In the genomic region with DNA sequence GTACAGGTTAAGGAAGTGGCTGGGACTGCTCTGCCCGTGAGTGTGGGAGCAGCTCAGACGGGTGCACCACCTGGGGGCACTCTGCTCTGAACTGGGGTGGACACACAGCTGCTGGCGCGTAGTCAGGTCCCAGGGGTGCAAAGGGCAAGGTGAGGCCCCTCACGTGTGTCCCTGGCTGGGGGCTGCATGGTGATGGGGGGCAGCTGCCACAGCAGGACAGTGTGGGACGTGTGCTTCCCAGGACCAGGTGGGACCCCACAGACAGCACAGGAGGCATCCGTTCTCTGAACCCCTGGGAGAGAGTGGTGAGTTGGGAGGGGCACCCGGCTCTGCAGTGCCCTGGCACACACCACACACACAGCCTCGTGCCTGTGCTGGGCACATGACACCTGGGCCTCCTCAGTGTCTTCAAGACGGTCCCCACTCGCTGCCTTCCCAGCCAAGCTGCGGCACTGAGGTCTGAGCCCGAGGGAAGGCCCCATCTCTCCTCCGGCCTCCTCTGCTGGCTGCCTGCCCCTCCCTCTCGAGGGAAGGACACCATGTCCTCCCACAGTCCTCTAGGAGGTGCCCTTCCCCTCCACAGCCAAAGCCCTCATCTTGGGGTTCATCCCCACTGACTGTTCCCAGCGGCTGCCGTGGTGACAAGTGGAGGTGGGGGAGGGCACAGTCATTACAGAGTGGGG, we compare ENCODE assay signal across 3 cellular contexts.
TF ChIP-seq lines count a peak whose summit lies in the region.

No MANE protein-coding gene starts in this region.

TF ChIP-seq in SK-N-SH treated with all-trans-retinoic acid at 6 μM for 48 hours, 23 proteins besides CTCF, POLR2A, EP300 and RAD21 (continues in another document):
- TF ChIP-seq ZNF565 (CRISPR knock-in tag; conservative IDR thresholded peaks at IDR 0.05; ENCODE audit: low read depth) (no peak), RARB (CRISPR knock-in tag; IDR thresholded peaks at IDR 0.05) (no peak), OSR1 (CRISPR knock-in tag; IDR thresholded peaks at IDR 0.05) (no peak), ZNF70 (CRISPR knock-in tag; IDR thresholded peaks at IDR 0.05) (no peak), ESRRG (CRISPR knock-in tag; IDR thresholded peaks at IDR 0.05) (no peak), TOX (CRISPR knock-in tag; IDR thresholded peaks at IDR 0.05; ENCODE audit: borderline replicate concordance) (no peak), ZC3H10 (CRISPR knock-in tag; IDR thresholded peaks at IDR 0.05) (no peak), CSDC2 (CRISPR knock-in tag; IDR thresholded peaks at IDR 0.05) (no peak), GLIS3 (CRISPR knock-in tag; IDR thresholded peaks at IDR 0.05) (no peak), ARNTL (CRISPR knock-in tag; IDR thresholded peaks at IDR 0.05; ENCODE audit: borderline replicate concordance, low read depth) (no peak), ZFP30 (CRISPR knock-in tag; IDR thresholded peaks at IDR 0.05) (no peak), ISL1 (CRISPR knock-in tag; IDR thresholded peaks at IDR 0.05) (no peak), ZNF8 (CRISPR knock-in tag; IDR thresholded peaks at IDR 0.05) (no peak)
- TF ChIP-seq, protein P1, sequence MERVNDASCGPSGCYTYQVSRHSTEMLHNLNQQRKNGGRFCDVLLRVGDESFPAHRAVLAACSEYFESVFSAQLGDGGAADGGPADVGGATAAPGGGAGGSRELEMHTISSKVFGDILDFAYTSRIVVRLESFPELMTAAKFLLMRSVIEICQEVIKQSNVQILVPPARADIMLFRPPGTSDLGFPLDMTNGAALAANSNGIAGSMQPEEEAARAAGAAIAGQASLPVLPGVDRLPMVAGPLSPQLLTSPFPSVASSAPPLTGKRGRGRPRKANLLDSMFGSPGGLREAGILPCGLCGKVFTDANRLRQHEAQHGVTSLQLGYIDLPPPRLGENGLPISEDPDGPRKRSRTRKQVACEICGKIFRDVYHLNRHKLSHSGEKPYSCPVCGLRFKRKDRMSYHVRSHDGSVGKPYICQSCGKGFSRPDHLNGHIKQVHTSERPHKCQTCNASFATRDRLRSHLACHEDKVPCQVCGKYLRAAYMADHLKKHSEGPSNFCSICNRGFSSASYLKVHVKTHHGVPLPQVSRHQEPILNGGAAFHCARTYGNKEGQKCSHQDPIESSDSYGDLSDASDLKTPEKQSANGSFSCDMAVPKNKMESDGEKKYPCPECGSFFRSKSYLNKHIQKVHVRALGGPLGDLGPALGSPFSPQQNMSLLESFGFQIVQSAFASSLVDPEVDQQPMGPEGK (CRISPR knock-in tag; IDR thresholded peaks at IDR 0.05; ENCODE audit: borderline replicate concordance) = no peak
- TF ChIP-seq, protein P2, sequence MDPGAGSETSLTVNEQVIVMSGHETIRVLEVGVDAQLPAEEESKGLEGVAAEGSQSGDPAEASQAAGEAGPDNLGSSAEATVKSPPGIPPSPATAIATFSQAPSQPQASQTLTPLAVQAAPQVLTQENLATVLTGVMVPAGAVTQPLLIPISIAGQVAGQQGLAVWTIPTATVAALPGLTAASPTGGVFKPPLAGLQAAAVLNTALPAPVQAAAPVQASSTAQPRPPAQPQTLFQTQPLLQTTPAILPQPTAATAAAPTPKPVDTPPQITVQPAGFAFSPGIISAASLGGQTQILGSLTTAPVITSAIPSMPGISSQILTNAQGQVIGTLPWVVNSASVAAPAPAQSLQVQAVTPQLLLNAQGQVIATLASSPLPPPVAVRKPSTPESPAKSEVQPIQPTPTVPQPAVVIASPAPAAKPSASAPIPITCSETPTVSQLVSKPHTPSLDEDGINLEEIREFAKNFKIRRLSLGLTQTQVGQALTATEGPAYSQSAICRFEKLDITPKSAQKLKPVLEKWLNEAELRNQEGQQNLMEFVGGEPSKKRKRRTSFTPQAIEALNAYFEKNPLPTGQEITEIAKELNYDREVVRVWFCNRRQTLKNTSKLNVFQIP (CRISPR knock-in tag; IDR thresholded peaks at IDR 0.05; ENCODE audit: borderline replicate concordance, low read depth) = no peak
- TF ChIP-seq, protein P3, sequence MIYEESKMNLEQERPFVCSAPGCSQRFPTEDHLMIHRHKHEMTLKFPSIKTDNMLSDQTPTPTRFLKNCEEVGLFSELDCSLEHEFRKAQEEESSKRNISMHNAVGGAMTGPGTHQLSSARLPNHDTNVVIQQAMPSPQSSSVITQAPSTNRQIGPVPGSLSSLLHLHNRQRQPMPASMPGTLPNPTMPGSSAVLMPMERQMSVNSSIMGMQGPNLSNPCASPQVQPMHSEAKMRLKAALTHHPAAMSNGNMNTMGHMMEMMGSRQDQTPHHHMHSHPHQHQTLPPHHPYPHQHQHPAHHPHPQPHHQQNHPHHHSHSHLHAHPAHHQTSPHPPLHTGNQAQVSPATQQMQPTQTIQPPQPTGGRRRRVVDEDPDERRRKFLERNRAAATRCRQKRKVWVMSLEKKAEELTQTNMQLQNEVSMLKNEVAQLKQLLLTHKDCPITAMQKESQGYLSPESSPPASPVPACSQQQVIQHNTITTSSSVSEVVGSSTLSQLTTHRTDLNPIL (CRISPR knock-in tag; IDR thresholded peaks at IDR 0.05; ENCODE audit: low read depth) = no peak

TF ChIP-seq in SK-N-SH, 30 proteins besides CTCF, POLR2A, EP300 and RAD21 (continues in another document):
- TF ChIP-seq, protein P4, sequence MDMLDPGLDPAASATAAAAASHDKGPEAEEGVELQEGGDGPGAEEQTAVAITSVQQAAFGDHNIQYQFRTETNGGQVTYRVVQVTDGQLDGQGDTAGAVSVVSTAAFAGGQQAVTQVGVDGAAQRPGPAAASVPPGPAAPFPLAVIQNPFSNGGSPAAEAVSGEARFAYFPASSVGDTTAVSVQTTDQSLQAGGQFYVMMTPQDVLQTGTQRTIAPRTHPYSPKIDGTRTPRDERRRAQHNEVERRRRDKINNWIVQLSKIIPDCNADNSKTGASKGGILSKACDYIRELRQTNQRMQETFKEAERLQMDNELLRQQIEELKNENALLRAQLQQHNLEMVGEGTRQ (IDR thresholded peaks at IDR 0.05; ENCODE audit: borderline replicate concordance, low read depth, low read length) = no peak
- no peak for TF ChIP-seq YY1 (IDR thresholded peaks at IDR 0.05; ENCODE audit: low read depth)
- TF ChIP-seq RFX5 (IDR thresholded peaks at IDR 0.05; ENCODE audit: low read length) = no peak
- TF ChIP-seq RXRA (IDR thresholded peaks at IDR 0.05; ENCODE audit: borderline replicate concordance, low read depth) = no peak
- no peak for TF ChIP-seq CHD2 (IDR thresholded peaks at IDR 0.05; ENCODE audit: low read length, partially characterized antibody)
- no peak for TF ChIP-seq EZH2phosphoT487 (IDR thresholded peaks at IDR 0.05; ENCODE audit: borderline replicate concordance, low read depth)
- TF ChIP-seq, protein P5, sequence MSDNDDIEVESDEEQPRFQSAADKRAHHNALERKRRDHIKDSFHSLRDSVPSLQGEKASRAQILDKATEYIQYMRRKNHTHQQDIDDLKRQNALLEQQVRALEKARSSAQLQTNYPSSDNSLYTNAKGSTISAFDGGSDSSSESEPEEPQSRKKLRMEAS (IDR thresholded peaks at IDR 0.05; ENCODE audit: low read depth) = no peak
- TF ChIP-seq FOSL2 (IDR thresholded peaks at IDR 0.05; ENCODE audit: borderline replicate concordance, low read depth) = no peak
- TF ChIP-seq SMC3 (IDR thresholded peaks at IDR 0.05; ENCODE audit: low read depth, low read length) = no peak
- no peak for TF ChIP-seq POLR2AphosphoS5 (IDR thresholded peaks at IDR 0.05; ENCODE audit: low read depth, low read length)
- TF ChIP-seq, protein P6, sequence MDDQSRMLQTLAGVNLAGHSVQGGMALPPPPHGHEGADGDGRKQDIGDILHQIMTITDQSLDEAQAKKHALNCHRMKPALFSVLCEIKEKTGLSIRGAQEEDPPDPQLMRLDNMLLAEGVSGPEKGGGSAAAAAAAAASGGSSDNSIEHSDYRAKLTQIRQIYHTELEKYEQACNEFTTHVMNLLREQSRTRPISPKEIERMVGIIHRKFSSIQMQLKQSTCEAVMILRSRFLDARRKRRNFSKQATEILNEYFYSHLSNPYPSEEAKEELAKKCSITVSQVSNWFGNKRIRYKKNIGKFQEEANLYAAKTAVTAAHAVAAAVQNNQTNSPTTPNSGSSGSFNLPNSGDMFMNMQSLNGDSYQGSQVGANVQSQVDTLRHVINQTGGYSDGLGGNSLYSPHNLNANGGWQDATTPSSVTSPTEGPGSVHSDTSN (IDR thresholded peaks at IDR 0.05) = no peak
- TF ChIP-seq FOXJ3 (CRISPR knock-in tag; IDR thresholded peaks at IDR 0.05) = no peak
- no peak for TF ChIP-seq FOXM1 (IDR thresholded peaks at IDR 0.05; ENCODE audit: low read depth)
- TF ChIP-seq JUND (IDR thresholded peaks at IDR 0.05) = no peak
- TF ChIP-seq MXI1 (IDR thresholded peaks at IDR 0.05; ENCODE audit: low read depth, low read length) = no peak
- TF ChIP-seq, protein P7, sequence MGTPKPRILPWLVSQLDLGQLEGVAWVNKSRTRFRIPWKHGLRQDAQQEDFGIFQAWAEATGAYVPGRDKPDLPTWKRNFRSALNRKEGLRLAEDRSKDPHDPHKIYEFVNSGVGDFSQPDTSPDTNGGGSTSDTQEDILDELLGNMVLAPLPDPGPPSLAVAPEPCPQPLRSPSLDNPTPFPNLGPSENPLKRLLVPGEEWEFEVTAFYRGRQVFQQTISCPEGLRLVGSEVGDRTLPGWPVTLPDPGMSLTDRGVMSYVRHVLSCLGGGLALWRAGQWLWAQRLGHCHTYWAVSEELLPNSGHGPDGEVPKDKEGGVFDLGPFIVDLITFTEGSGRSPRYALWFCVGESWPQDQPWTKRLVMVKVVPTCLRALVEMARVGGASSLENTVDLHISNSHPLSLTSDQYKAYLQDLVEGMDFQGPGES (IDR thresholded peaks at IDR 0.05; ENCODE audit: low read depth, low read length) = no peak
- TF ChIP-seq TCF12 (IDR thresholded peaks at IDR 0.05) = no peak

TF ChIP-seq in H1, 55 proteins besides CTCF, POLR2A, EP300 and RAD21:
- TF ChIP-seq MAFK (IDR thresholded peaks at IDR 0.05; ENCODE audit: low read depth, low read length) (no peak), JUND (IDR thresholded peaks at IDR 0.05; ENCODE audit: low read length) (no peak), BRCA1 (IDR thresholded peaks at IDR 0.05; ENCODE audit: low read depth, low read length) (no peak)
